In genomic region chr7:25124485-25125136, GRCh38 we compare ENCODE assay signal across 8 cellular contexts. TPM values are rescaled to one million over a fixed set of nuclear protein-coding genes. Genes with fewer than 3 reads are reported as not detected.
DNase-seq lines count a peak whose midpoint lies in the region; ATAC-seq and TF ChIP-seq lines count a peak whose summit lies in the region.

No MANE protein-coding gene starts in this region.

- TF ChIP-seq POLR2A in upper lobe of left lung (IDR thresholded peaks at IDR 0.05): no peak

- peaks cover 27% of the 10 kb centered on the region for H3K36me3 ChIP-seq in CD4-positive, CD25-positive, alpha-beta regulatory T cell (ENCODE audit: control insufficient read depth, insufficient read depth, low read length)
- H3K36me3 ChIP-seq in mucosa of stomach (ENCODE audit: control insufficient read depth, insufficient read depth, low read length): peaks cover 6% of the 10 kb centered on the region
- peaks cover 8 to 35% (median 27%) of the 10 kb centered on the region in 4 donors for H3K36me3 ChIP-seq in upper lobe of left lung

- H3K27me3 Mint-ChIP-seq in CD4-positive, CD25-positive, alpha-beta regulatory T cell: no peaks in the 10 kb centered on the region
- no peaks in the 10 kb centered on the region for H3K27me3 Mint-ChIP-seq in T-helper 17 cell

- H3K4me1 ChIP-seq in CD4-positive, CD25-positive, alpha-beta regulatory T cell (ENCODE audit: control insufficient read depth, insufficient read depth, low read length, poor library complexity, severe bottlenecking): peaks cover 10% of the 10 kb centered on the region
- H3K4me1 ChIP-seq in mucosa of stomach (ENCODE audit: control insufficient read depth, insufficient read depth, low read length) (peaks cover 17% of the 10 kb centered on the region), upper lobe of left lung (peaks cover 4 to 10% (median 7%) of the 10 kb centered on the region in 4 donors)

- peak overlapping the region; percentile 94 for H3K4me3 ChIP-seq in CD4-positive, CD25-positive, alpha-beta regulatory T cell (ENCODE audit: low read depth, low read length)
- H3K4me3 ChIP-seq in HFF-Myc (replicated peaks; ENCODE audit: low read depth, low read length) (peak overlapping the region; percentile 90), dorsolateral prefrontal cortex (peak overlapping the region; percentile 62 to 100 (median 95)), mucosa of stomach (ENCODE audit: low read length) (peak overlapping the region; percentile 90), upper lobe of left lung (peak overlapping the region; percentile 79 to 93 (median 88))

- H3K9me3 ChIP-seq in CD4-positive, CD25-positive, alpha-beta regulatory T cell (ENCODE audit: control insufficient read depth in 2 of 2, low read length in 2 of 2): no peaks in the 10 kb centered on the region
- H3K9me3 ChIP-seq in T-helper 17 cell (ENCODE audit: control insufficient read depth, low read length, poor library complexity, severe bottlenecking) (no peaks in the 10 kb centered on the region), mucosa of stomach (ENCODE audit: control insufficient read depth, low read length) (no peaks in the 10 kb centered on the region), upper lobe of left lung (no peaks in the 10 kb centered on the region)

- WGBS in upper lobe of left lung, 2 donors: 0 to 1% methylated on average over 23 to 31 of the region's 31 CpGs

- no peaks in the 10 kb centered on the region for H3K27me3 ChIP-seq in CD4-positive, CD25-positive, alpha-beta regulatory T cell (ENCODE audit: control insufficient read depth, insufficient read depth, low read length)
- no peaks in the 10 kb centered on the region for H3K27me3 ChIP-seq in dorsolateral prefrontal cortex
- H3K27me3 ChIP-seq in mucosa of stomach (ENCODE audit: control insufficient read depth, insufficient read depth, low read length): no peaks in the 10 kb centered on the region
- no peaks in the 10 kb centered on the region for H3K27me3 ChIP-seq in upper lobe of left lung

- peak in 1 of 3 donors; percentile 33 for DNase-seq in CD4-positive, CD25-positive, alpha-beta regulatory T cell
- DNase-seq in HFF-Myc (ENCODE audit: extremely low read depth, low read depth) (no peak), T-helper 17 cell (peak in 1 of 3 donors; percentile 16), dorsolateral prefrontal cortex (peak in 1 of 10 donors; percentile 15), upper lobe of left lung (peak in 1 of 2 donors; percentile 23), kidney glomerular epithelial cell (lab: John Stamatoyannopoulos, UW) (no peak), ureter (ENCODE audit: low spot score) (no peak)

- H3K27ac ChIP-seq in CD4-positive, CD25-positive, alpha-beta regulatory T cell (ENCODE audit: insufficient read depth, low read length, poor library complexity, severe bottlenecking): peak overlapping the region; percentile 97
- H3K27ac ChIP-seq in dorsolateral prefrontal cortex (peak overlapping the region; percentile 63 to 98 (median 95)), upper lobe of left lung (peak overlapping the region; percentile 96 to 99 (median 98))

- H3K4me1 Mint-ChIP-seq in CD4-positive, CD25-positive, alpha-beta regulatory T cell: peaks cover 15 to 38% (median 24%) of the 10 kb centered on the region in 4 donors
- peaks cover 24% of the 10 kb centered on the region for H3K4me1 Mint-ChIP-seq in T-helper 17 cell

- peak overlapping the region; percentile 100 for H3K27ac Mint-ChIP-seq in CD4-positive, CD25-positive, alpha-beta regulatory T cell
- peak overlapping the region; percentile 97 for H3K27ac Mint-ChIP-seq in T-helper 17 cell

- H3K9me3 Mint-ChIP-seq in CD4-positive, CD25-positive, alpha-beta regulatory T cell: no peaks in the 10 kb centered on the region

- H3K9ac ChIP-seq in mucosa of stomach (ENCODE audit: low read length): peak overlapping the region; percentile 88

- no peak for TF ChIP-seq CTCF in HFF-Myc (IDR thresholded peaks at IDR 0.05; ENCODE audit: low read depth, low read length, missing control alignments)
- no peak for TF ChIP-seq CTCF in dorsolateral prefrontal cortex (IDR thresholded peaks at IDR 0.05 in 54 of 56, conservative IDR thresholded peaks at IDR 0.05 in 2 of 56; ENCODE audit: low read depth in 1 of 56, partially characterized antibody in 56 of 56)
- TF ChIP-seq CTCF in upper lobe of left lung (IDR thresholded peaks at IDR 0.05): no peak

- H3K36me3 Mint-ChIP-seq in CD4-positive, CD25-positive, alpha-beta regulatory T cell: peaks cover 18% of the 10 kb centered on the region
- H3K36me3 Mint-ChIP-seq in T-helper 17 cell (ENCODE audit: low read depth): peaks cover 8% of the 10 kb centered on the region

- TF ChIP-seq EP300 in upper lobe of left lung (IDR thresholded peaks at IDR 0.05): no peak

- H3K4me3 Mint-ChIP-seq in CD4-positive, CD25-positive, alpha-beta regulatory T cell: peak overlapping the region; percentile 96 to 100 (median 98)
- peak overlapping the region; percentile 99 for H3K4me3 Mint-ChIP-seq in T-helper 17 cell

- intact Hi-C loops in dorsolateral prefrontal cortex (cut with DNase I): loop anchor here in 1 of 2 donors (10.0 kb wide), 1 partner anchor 1420 kb away; no protein-coding TSS in a partner anchor

- no peak for ATAC-seq in CD4-positive, CD25-positive, alpha-beta regulatory T cell (ENCODE audit: low read depth in 2 of 2)
- ATAC-seq in T-helper 17 cell: no peak
- peak; percentile 43 to 49 for ATAC-seq in upper lobe of left lung (ENCODE audit: low FRiP score in 2 of 2)

RNA-seq across cellular contexts. Expression of gene CYCS, which starts 0.4 kb away (rescaled TPM):
- total RNA-seq in CD4-positive, CD25-positive, alpha-beta regulatory T cell: 186 TPM
- 100 to 1,000 TPM; 119 to 161 (median 136) TPM for polyA plus RNA-seq in CD4-positive, CD25-positive, alpha-beta regulatory T cell
- total RNA-seq in T-helper 17 cell (100 to 1,000 TPM; 141 to 143 TPM), dorsolateral prefrontal cortex (100 to 1,000 TPM in 116 of 120 experiments, 10 to 100 TPM in 4; 75.3 to 284 (median 169) TPM), upper lobe of left lung (10 to 100 TPM in 4 of 6 donors, 1 to 10 TPM in 2; 7.3 to 69.4 (median 33.2) TPM), ureter (138 TPM)

Comparison
In these comparisons a context has a peak if more than half of its experiments do, and no peak if none do; other contexts are left out.
1. ATAC-seq: peak in upper lobe of left lung (2 of 2); none in CD4-positive, CD25-positive, alpha-beta regulatory T cell (0 of 2) and T-helper 17 cell (single experiment).
2. Peak in every context shown above with its lines, with median percentiles within 50 percentile points of each other: H3K27ac ChIP-seq and H3K4me3 ChIP-seq.